Comparison of ENCODE assay signal across 31 cellular contexts in the genomic region with DNA sequence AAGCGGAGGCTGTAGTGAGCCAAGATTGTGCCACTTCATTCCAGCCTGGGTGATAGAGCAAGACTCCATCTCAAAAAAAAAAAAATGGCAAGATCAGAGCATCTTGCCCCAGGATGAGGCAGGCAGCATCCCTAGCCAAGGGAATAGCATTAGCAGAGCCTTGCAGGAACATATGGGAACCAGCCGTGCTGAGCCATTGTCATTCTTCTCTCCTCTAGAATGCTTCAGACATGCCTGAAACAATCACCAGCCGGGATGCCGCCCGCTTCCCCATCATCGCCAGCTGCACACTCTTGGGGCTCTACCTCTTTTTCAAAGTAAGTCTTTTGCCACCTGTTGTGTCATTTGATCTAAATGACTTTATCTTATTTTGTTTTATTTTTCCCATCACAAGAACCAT. TPM values are rescaled to one million over a fixed set of nuclear protein-coding genes. Genes with fewer than 3 reads are reported as not detected.
"Had no signal": no experiment of that assay in that cellular context is flagged by ENCODE, and none has a peak within 500 bp of the region (broad histone marks: within the 10 kb centered on the region; RNA-seq: fewer than 3 reads in every experiment).

No MANE protein-coding gene starts in this region.

- H3K27me3 Mint-ChIP-seq: memory B cell; natural killer cell treated with Interleukin-12 subunit alpha and Interleukin-12 subunit beta and Interleukin-15 and Interleukin-18, amount 100 ng/mL, for 72 hours; stimulated activated naive CD8-positive, alpha-beta T cell treated with anti-CD3 and anti-CD28 coated beads, Interleukin-15, amount 100 ng/mL, for 72 hours had no signal

- DNase-seq: endodermal cell; esophagus squamous epithelium; kidney; stimulated activated CD4-positive, alpha-beta T cell treated with anti-CD3 and anti-CD28 coated beads, Interleukin-12 subunit alpha, Interleukin-12 subunit beta, amount 100 ng/mL, for 4 hours; stimulated activated CD4-positive, alpha-beta T cell treated with anti-CD3 and anti-CD28 coated beads, Interleukin-1b, Interleukin-23, amount 100 ng/mL, for 48 hours; stimulated activated CD4-positive, alpha-beta T cell treated with anti-CD3 and anti-CD28 coated beads, Interleukin-4, amount 100 ng/mL, for 1 hour; stimulated activated CD8-positive, alpha-beta memory T cell treated with anti-CD3 and anti-CD28 coated beads, Interleukin-4, amount 100 ng/mL, for 48 hours; stimulated activated naive CD4-positive, alpha-beta T cell; stimulated activated naive CD8-positive, alpha-beta T cell treated with anti-CD3 and anti-CD28 coated beads, Interleukin-15, amount 100 ng/mL, for 72 hours; transverse colon; upper lobe of right lung; uterus had no signal

- H3K4me1 ChIP-seq: neural progenitor cell, prostate gland, uterus had no signal

- H3K4me1 Mint-ChIP-seq: endodermal cell, neural progenitor cell had no signal

- H3K27me3 ChIP-seq: esophagus squamous epithelium, hepatocyte, neural progenitor cell, right atrium auricular region, suprapubic skin, transverse colon, upper lobe of right lung, uterus had no signal

- H3K4me3 ChIP-seq: coronary artery, esophagus squamous epithelium, hepatocyte, lung, neural progenitor cell, prostate gland, right atrium auricular region, smooth muscle cell, suprapubic skin, transverse colon, upper lobe of right lung, uterus had no signal

- H3K36me3 ChIP-seq: neural progenitor cell, uterus had no signal

- H3K9me3 ChIP-seq: esophagus squamous epithelium, prostate gland, right atrium auricular region, suprapubic skin, transverse colon, upper lobe of right lung, uterus had no signal

- H3K27ac Mint-ChIP-seq: memory B cell; natural killer cell treated with Interleukin-12 subunit alpha and Interleukin-12 subunit beta and Interleukin-15 and Interleukin-18, amount 100 ng/mL, for 72 hours; neural progenitor cell had no signal

- ATAC-seq: left lobe of liver; natural killer cell treated with Interleukin-12 subunit alpha and Interleukin-12 subunit beta and Interleukin-15 and Interleukin-18, amount 100 ng/mL, for 72 hours; sciatic nerve; stimulated activated naive CD8-positive, alpha-beta T cell treated with anti-CD3 and anti-CD28 coated beads, Interleukin-15, amount 100 ng/mL, for 72 hours; upper lobe of right lung had no signal

- H3K9me3 Mint-ChIP-seq: endodermal cell; memory B cell; natural killer cell treated with Interleukin-12 subunit alpha and Interleukin-12 subunit beta and Interleukin-15 and Interleukin-18, amount 100 ng/mL, for 72 hours; neural progenitor cell; stimulated activated naive CD8-positive, alpha-beta T cell treated with anti-CD3 and anti-CD28 coated beads, Interleukin-15, amount 100 ng/mL, for 72 hours had no signal

- H3K4me3 Mint-ChIP-seq: endodermal cell; memory B cell; natural killer cell treated with Interleukin-12 subunit alpha and Interleukin-12 subunit beta and Interleukin-15 and Interleukin-18, amount 100 ng/mL, for 72 hours; neural progenitor cell; stimulated activated naive CD8-positive, alpha-beta T cell treated with anti-CD3 and anti-CD28 coated beads, Interleukin-15, amount 100 ng/mL, for 72 hours had no signal

- H3K27ac ChIP-seq: coronary artery, esophagus squamous epithelium, hepatocyte, neural progenitor cell, prostate gland, right atrium auricular region, suprapubic skin, transverse colon, upper lobe of right lung, uterus had no signal

RNA-seq across cellular contexts. Expression of gene REM1, which starts 52.2 kb away (rescaled TPM):
- total RNA-seq: dermis microvascular lymphatic vessel endothelial cell; endodermal cell; epithelial cell of proximal tubule; fibroblast of villous mesenchyme; frontal cortex; hepatocyte; left lobe of liver; natural killer cell treated with Interleukin-12 subunit alpha and Interleukin-12 subunit beta and Interleukin-15 and Interleukin-18, amount 100 ng/mL, for 72 hours; osteocyte had no signal

RNA-seq across cellular contexts. Expression of gene DEFB124, which starts 52.3 kb away (rescaled TPM):
- total RNA-seq: dermis microvascular lymphatic vessel endothelial cell; endodermal cell; epithelial cell of proximal tubule; esophagus squamous epithelium; fibroblast of villous mesenchyme; frontal cortex; hepatocyte; left lobe of liver; liver; lung; mononuclear cell; natural killer cell treated with Interleukin-12 subunit alpha and Interleukin-12 subunit beta and Interleukin-15 and Interleukin-18, amount 100 ng/mL, for 72 hours; osteocyte; prostate gland; right atrium auricular region; smooth muscle cell; suprapubic skin; transverse colon; upper lobe of right lung had no signal
